In genomic region chr10:118760265-118760664, GRCh38 we compare ENCODE assay signal across 20 cellular contexts. TPM values are rescaled to one million over a fixed set of nuclear protein-coding genes. Genes with fewer than 3 reads are reported as not detected.
DNase-seq lines count a peak whose midpoint lies in the region; ATAC-seq and TF ChIP-seq lines count a peak whose summit lies in the region.
"Had no signal": no experiment of that assay in that cellular context is flagged by ENCODE, and none has a peak within 500 bp of the region (broad histone marks: within the 10 kb centered on the region; RNA-seq: fewer than 3 reads in every experiment).

No MANE protein-coding gene starts in this region.

- no peaks in the 10 kb centered on the region for H3K36me3 ChIP-seq in HUES6 (ENCODE audit: control insufficient read depth, insufficient read depth, low read length)
- no peaks in the 10 kb centered on the region for H3K36me3 ChIP-seq in endodermal cell (ENCODE audit: control insufficient read depth, insufficient read depth, low read length)
- H3K36me3 ChIP-seq in mesenchymal stem cell (ENCODE audit: control insufficient read depth in 1 of 2, insufficient read depth in 2 of 2, low read depth in 1 of 2, low read length in 2 of 2), result no peaks in the 10 kb centered on the region
- H3K36me3 ChIP-seq: BE2C had no signal

- TF ChIP-seq CTCF in endodermal cell (conservative IDR thresholded peaks at IDR 0.05), result no peak

- H3K9ac ChIP-seq in HUES6 (ENCODE audit: low read length) (no peak overlapping the region), endodermal cell (ENCODE audit: extremely low read depth, low read length, poor library complexity, severe bottlenecking) (no peak overlapping the region), mesenchymal stem cell (ENCODE audit: low read length) (no peak overlapping the region)

- no peak overlapping the region for H2BK15ac ChIP-seq in mesenchymal stem cell (ENCODE audit: low read depth, poor library complexity, severe bottlenecking)

- H3K18ac ChIP-seq in mesenchymal stem cell (ENCODE audit: low read depth in 1 of 2, low read length in 2 of 2), result peak overlapping the region; percentile 2 to 19

- peaks cover 2% of the 10 kb centered on the region; the same call in 1 of the 2 replicates for H3K27me3 ChIP-seq in HUES6 (ENCODE audit: control insufficient read depth, insufficient read depth, low read length)
- H3K27me3 ChIP-seq in endodermal cell (ENCODE audit: control insufficient read depth, insufficient read depth, low read length, poor library complexity, severe bottlenecking), result peaks cover 17% of the 10 kb centered on the region
- no peaks in the 10 kb centered on the region for H3K27me3 ChIP-seq in mesenchymal stem cell (ENCODE audit: control insufficient read depth in 1 of 2, insufficient read depth in 1 of 2, low read length in 2 of 2)
- H3K27me3 ChIP-seq: BE2C had no signal

- no peak overlapping the region for H3K14ac ChIP-seq in mesenchymal stem cell (ENCODE audit: low read length in 2 of 2)

- peaks cover 10% of the 10 kb centered on the region for H3K9me3 Mint-ChIP-seq in endodermal cell
- H3K9me3 Mint-ChIP-seq: CD4-positive, alpha-beta T cell had no signal

- no peak overlapping the region for H2BK12ac ChIP-seq in mesenchymal stem cell (ENCODE audit: low read length in 2 of 2)

- no peaks in the 10 kb centered on the region for H3K79me1 ChIP-seq in mesenchymal stem cell (replicated peaks; ENCODE audit: low read length, poor library complexity, severe bottlenecking)

- DNase-seq in endodermal cell (peak; percentile 75), mesenchymal stem cell (no peak), posterior vena cava (ENCODE audit: low spot score) (peak; percentile 78), activated gamma-delta T cell (lab: John Stamatoyannopoulos, UW) (no peak), anterior cingulate cortex (lab: John Stamatoyannopoulos, UW) (no peak)
- DNase-seq: BE2C, Caco-2, GF-D8, GOT3, IMR-90, NCI-H1436, NCI-H1930, NCI-H2171, NCI-H774 had no signal

- no peaks in the 10 kb centered on the region for H3K36me3 Mint-ChIP-seq in endodermal cell (ENCODE audit: low read depth)

- no peak overlapping the region for H3K27ac Mint-ChIP-seq in endodermal cell
- H3K27ac Mint-ChIP-seq: CD4-positive, alpha-beta T cell had no signal

- no peak overlapping the region for H2BK120ac ChIP-seq in mesenchymal stem cell (ENCODE audit: low read depth, low read length)

- peaks cover 21% of the 10 kb centered on the region for H3K27me3 Mint-ChIP-seq in endodermal cell (ENCODE audit: insufficient read depth)
- H3K27me3 Mint-ChIP-seq: CD4-positive, alpha-beta T cell had no signal

- no peak overlapping the region for H4K8ac ChIP-seq in mesenchymal stem cell (ENCODE audit: low read length)

- H4K91ac ChIP-seq in mesenchymal stem cell (ENCODE audit: low read length), result no peak overlapping the region

- H3K23ac ChIP-seq in mesenchymal stem cell (ENCODE audit: low read length in 2 of 2), result no peak overlapping the region

- H3K4ac ChIP-seq in mesenchymal stem cell (ENCODE audit: low read depth in 1 of 2, low read length in 2 of 2), result no peak overlapping the region

- H2BK5ac ChIP-seq in mesenchymal stem cell (ENCODE audit: low read depth, low read length, poor library complexity, severe bottlenecking), result no peak overlapping the region

- WGBS in endodermal cell (ENCODE audit: insufficient coverage in 1 of 2, insufficient read length in 1 of 2), 2 experiments, result 66 to 92% methylated on average over 4 to 36 of the region's 36 CpGs
- 41% methylated on average over 34 of the region's 36 CpGs for WGBS in mesenchymal stem cell

- H3K4me1 Mint-ChIP-seq in endodermal cell, result peaks cover 5% of the 10 kb centered on the region

- ATAC-seq in HG03520 (IDR thresholded peaks at IDR 0.05; ENCODE audit: unreplicated experiment) (no peak), HG03108 (IDR thresholded peaks at IDR 0.05; ENCODE audit: unreplicated experiment) (no peak)
- ATAC-seq: Right ventricle myocardium inferior had no signal

- intact Hi-C loops in posterior vena cava (cut with DNase I), result no loop called here

- no peaks in the 10 kb centered on the region for H3K4me1 ChIP-seq in HUES6 (ENCODE audit: control insufficient read depth, insufficient read depth, low read length)
- no peaks in the 10 kb centered on the region for H3K4me1 ChIP-seq in endodermal cell (ENCODE audit: control insufficient read depth, insufficient read depth, low read length)
- H3K4me1 ChIP-seq in mesenchymal stem cell (ENCODE audit: control insufficient read depth, insufficient read depth, low read depth, low read length), result peaks cover 15% of the 10 kb centered on the region
- H3K4me1 ChIP-seq: BE2C, Caco-2 had no signal

- peak overlapping the region; percentile 61 for H3K4me2 ChIP-seq in mesenchymal stem cell (ENCODE audit: low read length, poor library complexity, severe bottlenecking)

- H3K9me3 ChIP-seq in HUES6 (ENCODE audit: control insufficient read depth, insufficient read depth, low read depth, low read length) (no peaks in the 10 kb centered on the region), endodermal cell (ENCODE audit: control insufficient read depth, low read length) (peaks cover 12% of the 10 kb centered on the region), mesenchymal stem cell (ENCODE audit: control insufficient read depth, low read length) (no peaks in the 10 kb centered on the region)
- H3K9me3 ChIP-seq: BE2C, Caco-2 had no signal

- peak overlapping the region; percentile 41 for H3K4me3 Mint-ChIP-seq in endodermal cell
- H3K4me3 Mint-ChIP-seq: CD4-positive, alpha-beta T cell had no signal

- H2AFZ ChIP-seq in mesenchymal stem cell (ENCODE audit: low read depth, low read length), result peak overlapping the region; percentile 39

- H3K4me3 ChIP-seq in HUES6 (ENCODE audit: low read depth, low read length) (peak overlapping the region; percentile 29; the same call in 1 of the 2 replicates), endodermal cell (ENCODE audit: low read length) (no peak overlapping the region), mesenchymal stem cell (ENCODE audit: insufficient read depth in 1 of 2, low read depth in 1 of 2, low read length in 2 of 2) (peak overlapping the region in 1 of 2 experiments; percentile 63)

- H3K27ac ChIP-seq in HUES6 (ENCODE audit: low read depth, low read length), result no peak overlapping the region
- no peak overlapping the region for H3K27ac ChIP-seq in endodermal cell (ENCODE audit: low read depth, low read length)
- no peak overlapping the region for H3K27ac ChIP-seq in mesenchymal stem cell (ENCODE audit: low read length, poor library complexity, severe bottlenecking)
- H3K27ac ChIP-seq: HL-60 had no signal

- no peak overlapping the region for H2AK5ac ChIP-seq in mesenchymal stem cell (ENCODE audit: low read length, severe bottlenecking)

RNA-seq across cellular contexts. Expression of gene CACUL1, which starts 5.5 kb away (rescaled TPM):
- total RNA-seq in endodermal cell, result 10 to 100 TPM; 37.5 to 38.9 TPM
- polyA plus RNA-seq in endodermal cell (2013, experiment 1 of 2), result 23.7 TPM
- polyA plus RNA-seq in endodermal cell (2013, experiment 2 of 2), result 23.1 TPM
- polyA plus RNA-seq in mesenchymal stem cell (2013, experiment 1 of 2), result 51.3 TPM
- 54.7 TPM for polyA plus RNA-seq in mesenchymal stem cell (2013, experiment 2 of 2)
- 10 to 100 TPM; 32.3 to 36.8 TPM for total RNA-seq in posterior vena cava

Comparison
In these comparisons a context has a peak if more than half of its experiments do, and no peak if none do; other contexts are left out.
1. DNase-seq: peak in endodermal cell (single experiment) and posterior vena cava (single experiment); none in mesenchymal stem cell (single experiment), activated gamma-delta T cell (single experiment) and anterior cingulate cortex (0 of 58).